In the genomic region with DNA sequence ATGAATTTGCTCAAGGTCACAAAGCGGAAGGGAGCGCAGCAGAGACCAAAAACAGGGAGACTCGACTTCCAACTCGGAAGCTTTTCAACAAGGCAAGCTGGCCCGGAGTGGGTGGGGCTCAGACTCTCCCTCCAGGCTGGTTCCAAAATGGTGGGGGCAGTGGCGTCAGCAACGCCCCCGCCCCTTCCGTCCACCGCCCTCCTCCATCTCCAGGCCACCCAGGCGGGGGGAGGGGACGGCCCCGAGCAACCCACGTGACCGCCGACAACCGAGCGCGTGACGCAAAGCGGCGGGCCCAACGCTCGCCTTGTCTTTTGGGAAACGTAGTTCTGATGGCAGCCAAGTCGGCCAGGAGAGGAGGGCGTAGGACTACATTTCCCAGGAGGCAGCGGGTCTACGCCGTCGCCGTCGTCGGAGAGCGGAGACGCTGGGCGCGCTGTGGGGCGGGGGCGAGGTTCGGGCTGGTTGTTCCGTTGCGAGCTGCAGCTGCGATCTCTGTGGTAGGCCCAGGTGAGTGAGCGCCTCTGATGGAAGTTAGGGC, we compare ENCODE assay signal across 8 cellular contexts. TPM values are rescaled to one million over a fixed set of nuclear protein-coding genes. Genes with fewer than 3 reads are reported as not detected.
DNase-seq lines count a peak whose midpoint lies in the region; ATAC-seq and TF ChIP-seq lines count a peak whose summit lies in the region.

A gene with protein sequence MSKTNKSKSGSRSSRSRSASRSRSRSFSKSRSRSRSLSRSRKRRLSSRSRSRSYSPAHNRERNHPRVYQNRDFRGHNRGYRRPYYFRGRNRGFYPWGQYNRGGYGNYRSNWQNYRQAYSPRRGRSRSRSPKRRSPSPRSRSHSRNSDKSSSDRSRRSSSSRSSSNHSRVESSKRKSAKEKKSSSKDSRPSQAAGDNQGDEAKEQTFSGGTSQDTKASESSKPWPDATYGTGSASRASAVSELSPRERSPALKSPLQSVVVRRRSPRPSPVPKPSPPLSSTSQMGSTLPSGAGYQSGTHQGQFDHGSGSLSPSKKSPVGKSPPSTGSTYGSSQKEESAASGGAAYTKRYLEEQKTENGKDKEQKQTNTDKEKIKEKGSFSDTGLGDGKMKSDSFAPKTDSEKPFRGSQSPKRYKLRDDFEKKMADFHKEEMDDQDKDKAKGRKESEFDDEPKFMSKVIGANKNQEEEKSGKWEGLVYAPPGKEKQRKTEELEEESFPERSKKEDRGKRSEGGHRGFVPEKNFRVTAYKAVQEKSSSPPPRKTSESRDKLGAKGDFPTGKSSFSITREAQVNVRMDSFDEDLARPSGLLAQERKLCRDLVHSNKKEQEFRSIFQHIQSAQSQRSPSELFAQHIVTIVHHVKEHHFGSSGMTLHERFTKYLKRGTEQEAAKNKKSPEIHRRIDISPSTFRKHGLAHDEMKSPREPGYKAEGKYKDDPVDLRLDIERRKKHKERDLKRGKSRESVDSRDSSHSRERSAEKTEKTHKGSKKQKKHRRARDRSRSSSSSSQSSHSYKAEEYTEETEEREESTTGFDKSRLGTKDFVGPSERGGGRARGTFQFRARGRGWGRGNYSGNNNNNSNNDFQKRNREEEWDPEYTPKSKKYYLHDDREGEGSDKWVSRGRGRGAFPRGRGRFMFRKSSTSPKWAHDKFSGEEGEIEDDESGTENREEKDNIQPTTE (plus strand): TSS at position 448 of the 541 bp plus-strand sequence. CDS start 58,121 bp downstream, outside the sequence.

- peaks cover 17% of the 10 kb centered on the region for H3K4me1 ChIP-seq in ACC112 (ENCODE audit: control insufficient read depth, insufficient read depth, low read length, unreplicated experiment)
- H3K4me1 ChIP-seq in breast epithelium = peaks cover 8% of the 10 kb centered on the region in 2 donors
- H3K4me1 ChIP-seq in iPS-18a (ENCODE audit: control insufficient read depth, low read depth, low read length) = peaks cover 7% of the 10 kb centered on the region
- H3K4me1 ChIP-seq in skeletal muscle tissue (ENCODE audit: control insufficient read depth in 3 of 3, insufficient read depth in 3 of 3, low read length in 3 of 3) = peaks cover 24 to 39% (median 29%) of the 10 kb centered on the region in 3 donors

- DNase-seq in NCI-H2196 treated with DMSO at 0.1 percent for 48 hours (lab: John Stamatoyannopoulos, UW; ENCODE audit: unreplicated experiment) (peak; percentile 99), breast epithelium (ENCODE audit: low spot score in 2 of 2) (peak; percentile 100)

- H3K27ac ChIP-seq in ACC112 (ENCODE audit: low read depth, low read length) (peak within 1 kb of the TSS; percentile 98), VCaP (peak within 1 kb of the TSS; percentile 95), breast epithelium (peak within 1 kb of the TSS; percentile 91 to 98), iPS-18a (ENCODE audit: low read length) (peak within 1 kb of the TSS; percentile 90), skeletal muscle tissue (ENCODE audit: low read depth, low read length) (peak within 1 kb of the TSS; percentile 98)

- ATAC-seq in GM18870 (IDR thresholded peaks at IDR 0.05; ENCODE audit: unreplicated experiment) (peak; percentile 86), HG03135 (IDR thresholded peaks at IDR 0.05; ENCODE audit: unreplicated experiment) (peak; percentile 91)

- peaks cover 16% of the 10 kb centered on the region; the same call in 1 of the 2 replicates for H3K36me3 ChIP-seq in ACC112 (ENCODE audit: insufficient read depth, low read length)
- H3K36me3 ChIP-seq in breast epithelium = no peaks in the 10 kb centered on the region
- peaks cover 20% of the 10 kb centered on the region for H3K36me3 ChIP-seq in iPS-18a (ENCODE audit: control insufficient read depth, low read depth, low read length)
- H3K36me3 ChIP-seq in skeletal muscle tissue (ENCODE audit: control insufficient read depth in 3 of 3, insufficient read depth in 3 of 3, low read length in 3 of 3) = peaks cover 0 to 7% (median 5%) of the 10 kb centered on the region in 3 donors

- H3K9me3 ChIP-seq in breast epithelium (no peaks in the 10 kb centered on the region), iPS-18a (ENCODE audit: control insufficient read depth, low read depth, low read length) (no peaks in the 10 kb centered on the region), skeletal muscle tissue (ENCODE audit: control insufficient read depth in 3 of 3, low read length in 3 of 3) (no peaks in the 10 kb centered on the region)

- H3K79me2 ChIP-seq in ACC112 (ENCODE audit: control insufficient read depth, insufficient read depth, low read length, unreplicated experiment) = peaks cover 42% of the 10 kb centered on the region

- intact Hi-C loops in breast epithelium (cut with DNase I; ENCODE audit: low total_unique reads) = no loop called here

- TF ChIP-seq POLR2A in breast epithelium (IDR thresholded peaks at IDR 0.05) = peak; percentile 97

- H3K4me3 ChIP-seq in ACC112 (ENCODE audit: low read depth, low read length) (peak within 1 kb of the TSS; percentile 98), breast epithelium (peak within 1 kb of the TSS; percentile 73 to 86 (median 80)), iPS-18a (ENCODE audit: low read length) (peak within 1 kb of the TSS; percentile 99), skeletal muscle tissue (ENCODE audit: low read length in 3 of 3) (peak within 1 kb of the TSS; percentile 96 to 98 (median 96))

- peak within 1 kb of the TSS; percentile 96 for H3K9ac ChIP-seq in iPS-18a (ENCODE audit: low read length)
- H3K9ac ChIP-seq in skeletal muscle tissue (ENCODE audit: low read depth in 1 of 3, low read length in 3 of 3) = peak within 1 kb of the TSS; percentile 97 to 99 (median 99)

- H3K27me3 ChIP-seq in ACC112 (ENCODE audit: insufficient read depth, low read length) (no peaks in the 10 kb centered on the region), breast epithelium (no peaks in the 10 kb centered on the region), iPS-18a (ENCODE audit: control insufficient read depth, insufficient read depth, low read length) (no peaks in the 10 kb centered on the region), skeletal muscle tissue (ENCODE audit: control insufficient read depth in 3 of 3, insufficient read depth in 3 of 3, low read length in 3 of 3) (no peaks in the 10 kb centered on the region)

- TF ChIP-seq CTCF in VCaP (conservative IDR thresholded peaks at IDR 0.05) (no peak), breast epithelium (IDR thresholded peaks at IDR 0.05) (no peak)

- peak within 1 kb of the TSS; percentile 47 for H2AFZ ChIP-seq in ACC112 (ENCODE audit: low read length, unreplicated experiment)

RNA-seq across cellular contexts. Expression of the gene that starts here (rescaled TPM):
- total RNA-seq in breast epithelium (100 to 1,000 TPM in 2 of 3 donors, 10 to 100 TPM in 1; 81.6 to 128 (median 122) TPM), skeletal muscle tissue (51.7 TPM)

Comparison
In these comparisons a context has a peak if more than half of its experiments do, and no peak if none do; other contexts are left out.
1. Peak in every context shown above with its lines: DNase-seq, ATAC-seq, H3K4me3 ChIP-seq and H3K27ac ChIP-seq.